18 cellular contexts compared by ENCODE assay signal in genomic region chr16:51245306-51245705, GRCh38.
"Had no signal": no experiment of that assay in that cellular context is flagged by ENCODE, and none has a peak within 500 bp of the region (broad histone marks: within the 10 kb centered on the region; RNA-seq: fewer than 3 reads in every experiment).

No MANE protein-coding gene starts in this region.

- H2AFZ ChIP-seq: parathyroid adenoma had no signal

- H3K27me3 ChIP-seq: colonic mucosa, gastrocnemius medialis, left lung, sigmoid colon had no signal

- DNase-seq: colonic mucosa; effector CD4-positive, alpha-beta T cell; endodermal cell; gastrocnemius medialis; heart right ventricle; hypothalamus; left lung; mesenchymal stem cell; naive B cell; nucleus accumbens; sigmoid colon; small intestine; stimulated activated CD4-positive, alpha-beta T cell treated with anti-CD3 and anti-CD28 coated beads, Interleukin-12 subunit alpha, Interleukin-12 subunit beta, amount 100 ng/mL, for 4 hours; stimulated activated naive CD4-positive, alpha-beta T cell treated with Interleukin-2 at 50 U/mL for 16 hours; trophoblast cell had no signal

- H3K4me1 ChIP-seq: colonic mucosa, gastrocnemius medialis, heart right ventricle, left lung, parathyroid adenoma, prostate gland, sigmoid colon had no signal

- H3K9me3 ChIP-seq: colonic mucosa, gastrocnemius medialis, prostate gland, sigmoid colon had no signal

- H3K4me3 ChIP-seq: colonic mucosa, gastrocnemius medialis, heart right ventricle, left lung, lung, prostate gland, sigmoid colon had no signal

- ATAC-seq: gastrocnemius medialis, heart right ventricle, left lung had no signal

- H3K36me3 ChIP-seq: colonic mucosa, gastrocnemius medialis, heart right ventricle, left lung, prostate gland, sigmoid colon had no signal

- H3K9ac ChIP-seq: parathyroid adenoma had no signal

- H3K27ac ChIP-seq: colonic mucosa, gastrocnemius medialis, heart right ventricle, left lung, parathyroid adenoma, prostate gland, sigmoid colon had no signal
